ENCODE assay signal across 8 cellular contexts in the genomic region with DNA sequence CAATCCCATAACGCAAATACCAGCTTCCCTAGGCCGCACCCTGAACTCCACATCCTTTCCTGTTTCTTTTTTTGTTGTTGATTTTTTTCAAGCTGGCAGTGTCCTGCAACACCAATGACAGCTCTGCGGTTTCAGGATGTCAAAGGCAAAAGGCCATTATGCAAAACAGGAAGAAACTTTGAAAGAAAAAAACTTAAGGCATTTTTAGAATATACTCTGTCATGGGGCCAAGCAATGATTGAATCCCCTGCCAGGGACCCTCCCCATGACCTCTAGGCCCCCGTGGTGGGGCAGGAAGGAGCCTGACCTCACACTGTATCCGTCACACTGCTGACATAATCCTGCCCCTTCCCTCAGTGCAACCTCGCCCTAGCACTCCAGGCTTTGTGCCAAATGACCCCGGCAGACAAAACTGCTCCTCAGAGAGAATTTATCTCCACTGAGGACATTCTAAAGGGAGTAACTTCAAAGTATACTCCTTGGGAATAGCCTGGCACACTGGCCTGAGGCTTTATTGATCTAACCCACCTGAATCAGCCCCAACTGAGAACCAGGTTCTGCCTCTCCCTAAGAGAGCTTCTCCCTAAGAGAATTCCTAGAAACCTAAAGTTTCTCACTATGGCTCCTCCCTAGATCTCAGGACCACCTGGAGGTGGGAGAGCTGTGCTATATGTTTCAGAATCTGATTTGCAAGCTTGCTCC. TPM values are rescaled to one million over a fixed set of nuclear protein-coding genes. Genes with fewer than 3 reads are reported as not detected.
DNase-seq lines count a peak whose midpoint lies in the region; ATAC-seq and TF ChIP-seq lines count a peak whose summit lies in the region.

No MANE protein-coding gene starts in this region.

- RAD21 ChIA-PET in HCT116 (lab: Charles Lee; ENCODE audit: low non-redundant PET in 1 of 2, low total read pairs in 2 of 2, uncharacterized antibody in 2 of 2, unreplicated experiment in 2 of 2): interaction anchor here in 1 of 2 experiments (0.6 kb wide), 1 partner anchor 87 kb away, joined by 3 read pairs; no protein-coding TSS in a partner anchor

- H3K9me3 ChIP-seq in Caco-2 (no peaks in the 10 kb centered on the region), HCT116 (ENCODE audit: control insufficient read depth in 1 of 2, insufficient read depth in 1 of 2, low read depth in 1 of 2, low read length in 2 of 2) (no peaks in the 10 kb centered on the region), duodenal mucosa (ENCODE audit: control insufficient read depth in 1 of 2, low read length in 2 of 2) (no peaks in the 10 kb centered on the region)

- H3K9ac ChIP-seq in HCT116 (ENCODE audit: low read length) (peak overlapping the region; percentile 63), duodenal mucosa (ENCODE audit: low read depth in 1 of 2, low read length in 2 of 2) (peak overlapping the region; percentile 19 to 52)

- intact Hi-C loops in Caco-2 (cut with micrococcal nuclease; ENCODE audit: unreplicated experiment) (no loop called here), HCT116 (cut with micrococcal nuclease) (no loop called here)

- H3K27me3 ChIP-seq in Caco-2 (replicated peaks; ENCODE audit: control insufficient read depth, insufficient read depth, low read length): no peaks in the 10 kb centered on the region
- H3K27me3 ChIP-seq in HCT116 (ENCODE audit: insufficient read depth, low read length): no peaks in the 10 kb centered on the region
- H3K27me3 ChIP-seq in duodenal mucosa (ENCODE audit: control insufficient read depth in 1 of 2, insufficient read depth in 2 of 2, low read length in 2 of 2): no peaks in the 10 kb centered on the region

- no peaks in the 10 kb centered on the region for H4K20me1 ChIP-seq in HCT116 (ENCODE audit: insufficient read depth)

- peaks cover 71% of the 10 kb centered on the region for H3K4me1 Mint-ChIP-seq in Caco-2 (ENCODE audit: low read depth, unreplicated experiment)
- peaks cover 54 to 99% (median 94%) of the 10 kb centered on the region in 4 donors for H3K4me1 Mint-ChIP-seq in naive thymus-derived CD8-positive, alpha-beta T cell

- no peaks in the 10 kb centered on the region for H3K36me3 ChIP-seq in Caco-2 (ENCODE audit: control insufficient read depth, insufficient read depth, low read length)
- H3K36me3 ChIP-seq in HCT116 (ENCODE audit: control insufficient read depth in 1 of 2, insufficient read depth in 2 of 2, low read length in 2 of 2): no peaks in the 10 kb centered on the region
- H3K36me3 ChIP-seq in duodenal mucosa (ENCODE audit: control insufficient read depth in 1 of 2, insufficient read depth in 2 of 2, low read length in 2 of 2): no peaks in the 10 kb centered on the region

- peaks cover 70% of the 10 kb centered on the region for H3K79me2 ChIP-seq in HCT116 (ENCODE audit: insufficient read depth, low read length)

- TF ChIP-seq RAD21 in HCT116 (IDR thresholded peaks at IDR 0.05; ENCODE audit: low read depth): no peak

- H3K9me3 Mint-ChIP-seq in Caco-2 (ENCODE audit: unreplicated experiment): no peaks in the 10 kb centered on the region
- H3K9me3 Mint-ChIP-seq in naive thymus-derived CD8-positive, alpha-beta T cell: peaks cover 0 to 4% (median 0%) of the 10 kb centered on the region in 9 donors

- H3K4me3 Mint-ChIP-seq in Caco-2 (ENCODE audit: unreplicated experiment): peak overlapping the region; percentile 39
- peak overlapping the region; percentile 63 to 91 (median 78) for H3K4me3 Mint-ChIP-seq in naive thymus-derived CD8-positive, alpha-beta T cell

- CTCF ChIA-PET in Caco-2 (lab: Charles Lee): no interaction called here
- CTCF ChIA-PET in HCT116 (lab: Charles Lee): interaction anchor here (2.5 kb wide), 1 partner anchor 11 kb away, joined by 13 read pairs; no protein-coding TSS in a partner anchor
- CTCF ChIA-PET in HEK293T (lab: Yijun Ruan, JAX): no interaction called here

- H3K27ac ChIP-seq in HCT116 (ENCODE audit: low read depth, low read length) (no peak overlapping the region; the same call in 1 of the 2 replicates), duodenal mucosa (ENCODE audit: low read depth, low read length) (peak overlapping the region; percentile 59)

- peaks cover 33% of the 10 kb centered on the region for H3K36me3 Mint-ChIP-seq in Caco-2 (ENCODE audit: insufficient read depth, unreplicated experiment)
- peaks cover 0 to 4% (median 3%) of the 10 kb centered on the region in 3 donors for H3K36me3 Mint-ChIP-seq in naive thymus-derived CD8-positive, alpha-beta T cell

- no peak overlapping the region for H2AFZ ChIP-seq in HCT116 (ENCODE audit: low read depth, low read length, poor library complexity, severe bottlenecking)

- peak overlapping the region; percentile 81 for H3K27ac Mint-ChIP-seq in Caco-2 (ENCODE audit: unreplicated experiment)
- peak overlapping the region; percentile 92 to 98 (median 97) for H3K27ac Mint-ChIP-seq in naive thymus-derived CD8-positive, alpha-beta T cell

- no peaks in the 10 kb centered on the region for H3K27me3 Mint-ChIP-seq in Caco-2 (ENCODE audit: insufficient read depth, unreplicated experiment)
- no peaks in the 10 kb centered on the region for H3K27me3 Mint-ChIP-seq in naive thymus-derived CD8-positive, alpha-beta T cell

- TF ChIP-seq CTCF in Caco-2 (IDR thresholded peaks at IDR 0.05; ENCODE audit: insufficient read depth in 1 of 2, low read depth in 1 of 2, low read length in 1 of 2, severe bottlenecking in 1 of 2, unreplicated experiment in 1 of 2): no peak
- no peak for TF ChIP-seq CTCF in HCT116 (IDR thresholded peaks at IDR 0.05 in 2 of 3, conservative IDR thresholded peaks at IDR 0.05 in 1 of 3; ENCODE audit: borderline replicate concordance in 1 of 3, insufficient read depth in 1 of 3, low read depth in 2 of 3, low read length in 2 of 3)

- no TSS peak for BruUV-seq in Caco-2 (replicated peaks; lab: Mats Ljungman, UMichigan)
- no TSS peak for BruUV-seq in HCT116 (replicated peaks; lab: Mats Ljungman, UMichigan)

- ATAC-seq in HCT116 (no peak), HG03025 (IDR thresholded peaks at IDR 0.05; ENCODE audit: low FRiP score, unreplicated experiment) (no peak)
- peak; percentile 40 to 73 for ATAC-seq in naive thymus-derived CD8-positive, alpha-beta T cell

- H3K4me1 ChIP-seq in Caco-2 (peaks cover 87% of the 10 kb centered on the region), HCT116 (ENCODE audit: control insufficient read depth in 1 of 2, insufficient read depth in 2 of 2, low read length in 2 of 2) (peaks cover 64 to 82% of the 10 kb centered on the region in 2 experiments), duodenal mucosa (ENCODE audit: control insufficient read depth in 1 of 2, insufficient read depth in 2 of 2, low read length in 2 of 2) (peaks cover 67 to 88% of the 10 kb centered on the region in 2 donors)

- TF ChIP-seq POLR2A in HCT116 (IDR thresholded peaks at IDR 0.05; ENCODE audit: borderline replicate concordance, extremely low read depth, insufficient read depth, insufficient read length): no peak

- POLR2A ChIA-PET in Caco-2 (lab: Charles Lee) (no interaction called here), HCT116 (lab: Charles Lee) (interaction anchor here (3.5 kb wide), 1 partner anchor 8 kb away, joined by 14 read pairs; no protein-coding TSS in a partner anchor), HEK293T (lab: Yijun Ruan, JAX) (interaction anchor here (1.4 kb wide), 1 partner anchor 8 kb away, joined by 5 read pairs; no protein-coding TSS in a partner anchor)
- POLR2A ChIA-PET in naive thymus-derived CD8-positive, alpha-beta T cell (lab: Charles Lee): interaction anchor here (1.1 to 5.6 kb wide), 3 partner anchors 17 to 43 kb away, joined by 3 to 63 read pairs (median 6); no protein-coding TSS in a partner anchor

- peak overlapping the region; percentile 87 for H3K4me2 ChIP-seq in HCT116 (ENCODE audit: low read length)

- DNase-seq in Caco-2 (no peak), HCT116 (ENCODE audit: low read depth, low spot score) (no peak), SIG-M5 treated with dmso at 0.1 percent for 504 hours (lab: John Stamatoyannopoulos, UW; ENCODE audit: unreplicated experiment) (peak; percentile 73), HEK293T (ENCODE audit: extremely low spot score) (no peak), superior temporal gyrus (ENCODE audit: extremely low spot score) (no peak)
- peak in 8 of 10 donors; percentile 27 to 77 (median 68) for DNase-seq in naive thymus-derived CD8-positive, alpha-beta T cell

- H3K4me3 ChIP-seq in Caco-2 (ENCODE audit: low read depth, low read length): no peak overlapping the region
- peak overlapping the region in 1 of 2 experiments; percentile 4; a peak in 3 of 4 replicates for H3K4me3 ChIP-seq in HCT116 (replicated peaks in 1 of 2; ENCODE audit: low read depth in 1 of 2, low read length in 2 of 2)
- peak overlapping the region; percentile 18 to 33 for H3K4me3 ChIP-seq in duodenal mucosa (ENCODE audit: low read depth in 1 of 2, low read length in 2 of 2)

- H3K9me2 ChIP-seq in HCT116 (ENCODE audit: insufficient read depth): no peaks in the 10 kb centered on the region

TF ChIP-seq in HCT116, 20 proteins besides CTCF, POLR2A, EP300 and RAD21:
- no peak for TF ChIP-seq ZFX (IDR thresholded peaks at IDR 0.05)
- TF ChIP-seq ELF1 (IDR thresholded peaks at IDR 0.05; ENCODE audit: borderline replicate concordance, low read depth): no peak
- TF ChIP-seq TCF7L2 (IDR thresholded peaks at IDR 0.05; ENCODE audit: borderline replicate concordance, extremely low read depth, insufficient read depth, insufficient read length): peak; percentile 40
- TF ChIP-seq, protein P1, sequence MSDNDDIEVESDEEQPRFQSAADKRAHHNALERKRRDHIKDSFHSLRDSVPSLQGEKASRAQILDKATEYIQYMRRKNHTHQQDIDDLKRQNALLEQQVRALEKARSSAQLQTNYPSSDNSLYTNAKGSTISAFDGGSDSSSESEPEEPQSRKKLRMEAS (IDR thresholded peaks at IDR 0.05): no peak
- no peak for TF ChIP-seq SIN3A (IDR thresholded peaks at IDR 0.05; ENCODE audit: low read depth)
TF ChIP-seq in HCT116: peak in this region for 1.

TF ChIP-seq in HEK293T, 16 proteins besides CTCF, POLR2A, EP300 and RAD21:
- TF ChIP-seq BHLHE40 (IDR thresholded peaks at IDR 0.05; ENCODE audit: borderline replicate concordance) (no peak), FOXK2 (IDR thresholded peaks at IDR 0.05) (no peak)

RNA-seq across cellular contexts. Expression of a gene that starts 7.9 kb away (rescaled TPM):
- total RNA-seq in Caco-2 (2022): 104 and 121 TPM in 2 replicates
- 31.4 TPM for total RNA-seq in HCT116 (2021; ENCODE audit: unreplicated experiment)
- polyA plus RNA-seq in HCT116 (2012): 20.3 and 21.6 TPM in 2 replicates
- total RNA-seq in naive thymus-derived CD8-positive, alpha-beta T cell: 10 to 100 TPM; 28.7 to 30.8 TPM
- polyA plus RNA-seq in naive thymus-derived CD8-positive, alpha-beta T cell: 10 to 100 TPM; 15.1 to 24.2 (median 18.6) TPM

Comparison
In these comparisons a context has a peak if more than half of its experiments do, and no peak if none do; other contexts are left out.
1. DNase-seq: peak in SIG-M5 treated with dmso at 0.1 percent for 504 hours (single experiment) and naive thymus-derived CD8-positive, alpha-beta T cell (8 of 10); none in Caco-2 (0 of 2), HCT116 (single experiment), HEK293T (single experiment) and superior temporal gyrus (single experiment).
2. ATAC-seq: peak in naive thymus-derived CD8-positive, alpha-beta T cell (2 of 2); none in HCT116 (single experiment) and HG03025 (single experiment).